32 cellular contexts compared by ENCODE assay signal in the genomic region with DNA sequence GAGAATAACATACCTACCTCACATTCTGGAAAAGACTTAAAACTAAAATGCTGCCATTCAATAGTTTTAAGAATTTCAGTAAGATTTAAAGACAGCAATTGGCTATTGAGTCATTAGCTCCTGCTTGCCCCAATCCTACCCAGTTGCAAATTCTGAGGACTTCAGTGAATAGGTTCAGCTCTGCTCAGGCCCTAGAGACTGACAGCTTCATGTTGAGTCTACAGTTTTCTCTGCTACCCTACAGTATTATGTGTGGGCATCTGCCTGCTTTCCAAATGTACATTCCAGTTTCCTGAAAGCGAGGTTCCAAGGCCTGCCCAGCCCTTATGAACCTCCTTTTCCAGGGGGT.
"Had no signal": no experiment of that assay in that cellular context is flagged by ENCODE, and none has a peak within 500 bp of the region (broad histone marks: within the 10 kb centered on the region; RNA-seq: fewer than 3 reads in every experiment).

No MANE protein-coding gene starts in this region.

- H3K4me3 Mint-ChIP-seq: activated naive CD4-positive, alpha-beta T cell treated with anti-CD3 and anti-CD28 coated beads, Interleukin-2, amount 50 U/mL, for 24 hours; activated naive CD8-positive, alpha-beta T cell treated with anti-CD3 and anti-CD28 coated beads, Interleukin-2, amount 50 U/mL, for 24 hours; activated T-cell treated with anti-CD3 and anti-CD28 coated beads, Interleukin-2, amount 50 U/mL, for 24 hours; effector memory CD8-positive, alpha-beta T cell; immature natural killer cell; mesothelial cell of epicardium; naive B cell; neural crest cell; stimulated activated memory B cell treated with anti-CD40 and anti-IgM and Interleukin-4, amounts not matched to agents 10 μg/mL and 1 μg/mL and 100 μg/mL, for 72 hours; stimulated activated naive CD8-positive, alpha-beta T cell treated with anti-CD3 and anti-CD28 coated beads, Interleukin-15, amount 100 ng/mL, for 72 hours had no signal

- H3K9me3 ChIP-seq: heart left ventricle, psoas muscle, sigmoid colon, upper lobe of left lung had no signal

- H3K27ac ChIP-seq: heart left ventricle, parathyroid adenoma, psoas muscle, sigmoid colon, upper lobe of left lung, VCaP had no signal

- H3K9me3 Mint-ChIP-seq: activated naive CD4-positive, alpha-beta T cell treated with anti-CD3 and anti-CD28 coated beads, Interleukin-2, amount 50 U/mL, for 24 hours; activated naive CD8-positive, alpha-beta T cell treated with anti-CD3 and anti-CD28 coated beads, Interleukin-2, amount 50 U/mL, for 24 hours; activated T-cell treated with anti-CD3 and anti-CD28 coated beads, Interleukin-2, amount 50 U/mL, for 24 hours; effector memory CD8-positive, alpha-beta T cell; immature natural killer cell; mesothelial cell of epicardium; naive B cell; neural crest cell; stimulated activated memory B cell treated with anti-CD40 and anti-IgM and Interleukin-4, amounts not matched to agents 10 μg/mL and 1 μg/mL and 100 μg/mL, for 72 hours; stimulated activated naive CD8-positive, alpha-beta T cell treated with anti-CD3 and anti-CD28 coated beads, Interleukin-15, amount 100 ng/mL, for 72 hours had no signal

- H3K4me1 Mint-ChIP-seq: activated naive CD4-positive, alpha-beta T cell treated with anti-CD3 and anti-CD28 coated beads, Interleukin-2, amount 50 U/mL, for 24 hours; activated naive CD8-positive, alpha-beta T cell treated with anti-CD3 and anti-CD28 coated beads, Interleukin-2, amount 50 U/mL, for 24 hours; immature natural killer cell; stimulated activated memory B cell treated with anti-CD40 and anti-IgM and Interleukin-4, amounts not matched to agents 10 μg/mL and 1 μg/mL and 100 μg/mL, for 72 hours; stimulated activated naive CD8-positive, alpha-beta T cell treated with anti-CD3 and anti-CD28 coated beads, Interleukin-15, amount 100 ng/mL, for 72 hours had no signal

- ATAC-seq: effector memory CD8-positive, alpha-beta T cell; heart left ventricle; psoas muscle; stimulated activated memory B cell treated with anti-CD40 and anti-IgM and Interleukin-4, amounts not matched to agents 10 μg/mL and 1 μg/mL and 100 μg/mL, for 72 hours had no signal

- H3K27me3 Mint-ChIP-seq: activated naive CD4-positive, alpha-beta T cell treated with anti-CD3 and anti-CD28 coated beads, Interleukin-2, amount 50 U/mL, for 24 hours; activated naive CD8-positive, alpha-beta T cell treated with anti-CD3 and anti-CD28 coated beads, Interleukin-2, amount 50 U/mL, for 24 hours; activated T-cell treated with anti-CD3 and anti-CD28 coated beads, Interleukin-2, amount 50 U/mL, for 24 hours; effector memory CD8-positive, alpha-beta T cell; naive B cell; stimulated activated memory B cell treated with anti-CD40 and anti-IgM and Interleukin-4, amounts not matched to agents 10 μg/mL and 1 μg/mL and 100 μg/mL, for 72 hours; stimulated activated naive CD8-positive, alpha-beta T cell treated with anti-CD3 and anti-CD28 coated beads, Interleukin-15, amount 100 ng/mL, for 72 hours had no signal

- H3K4me3 ChIP-seq: heart left ventricle, psoas muscle, sigmoid colon, upper lobe of left lung had no signal

- H3K36me3 Mint-ChIP-seq: mesothelial cell of epicardium had no signal

- H3K27ac Mint-ChIP-seq: activated naive CD4-positive, alpha-beta T cell treated with anti-CD3 and anti-CD28 coated beads, Interleukin-2, amount 50 U/mL, for 24 hours; activated naive CD8-positive, alpha-beta T cell treated with anti-CD3 and anti-CD28 coated beads, Interleukin-2, amount 50 U/mL, for 24 hours; activated T-cell treated with anti-CD3 and anti-CD28 coated beads, Interleukin-2, amount 50 U/mL, for 24 hours; effector memory CD8-positive, alpha-beta T cell; immature natural killer cell; mesothelial cell of epicardium; stimulated activated memory B cell treated with anti-CD40 and anti-IgM and Interleukin-4, amounts not matched to agents 10 μg/mL and 1 μg/mL and 100 μg/mL, for 72 hours; stimulated activated naive CD8-positive, alpha-beta T cell treated with anti-CD3 and anti-CD28 coated beads, Interleukin-15, amount 100 ng/mL, for 72 hours had no signal

- DNase-seq: activated CD4-positive, alpha-beta T cell treated with anti-CD3 and anti-CD28 coated beads for 4 hours; activated CD4-positive, alpha-beta T cell treated with anti-CD3 and anti-CD28 coated beads, Interleukin-2, amount 50 U/mL, for 48 hours; activated CD8-positive, alpha-beta memory T cell treated with anti-CD3 and anti-CD28 coated beads, Interleukin-2, amount 50 U/mL, for 48 hours; activated gamma-delta T cell; activated naive CD8-positive, alpha-beta T cell treated with anti-CD3 and anti-CD28 coated beads, Interleukin-2, amount 50 U/mL, for 24 hours; activated T-cell treated with anti-CD3 and anti-CD28 coated beads, Interleukin-2, amount 50 U/mL, for 24 hours; amygdala; caudate nucleus; cortex of kidney; effector memory CD8-positive, alpha-beta T cell; heart left ventricle; hypothalamus; immature natural killer cell; kidney; left colon; mammary epithelial cell; naive B cell; nucleus accumbens; psoas muscle; sigmoid colon; small intestine; stimulated activated CD4-positive, alpha-beta T cell treated with anti-CD3 and anti-CD28 coated beads, Interleukin-4, amount 100 ng/mL, for 24 hours; stimulated activated naive CD8-positive, alpha-beta T cell treated with anti-CD3 and anti-CD28 coated beads, Interleukin-15, amount 100 ng/mL, for 72 hours; substantia nigra; T-helper 9 cell; upper lobe of left lung had no signal

- H3K4me1 ChIP-seq: parathyroid adenoma, psoas muscle, upper lobe of left lung had no signal

- H3K36me3 ChIP-seq: heart left ventricle, sigmoid colon, upper lobe of left lung had no signal

- H3K27me3 ChIP-seq: heart left ventricle, sigmoid colon, upper lobe of left lung had no signal
